In the genomic region with DNA sequence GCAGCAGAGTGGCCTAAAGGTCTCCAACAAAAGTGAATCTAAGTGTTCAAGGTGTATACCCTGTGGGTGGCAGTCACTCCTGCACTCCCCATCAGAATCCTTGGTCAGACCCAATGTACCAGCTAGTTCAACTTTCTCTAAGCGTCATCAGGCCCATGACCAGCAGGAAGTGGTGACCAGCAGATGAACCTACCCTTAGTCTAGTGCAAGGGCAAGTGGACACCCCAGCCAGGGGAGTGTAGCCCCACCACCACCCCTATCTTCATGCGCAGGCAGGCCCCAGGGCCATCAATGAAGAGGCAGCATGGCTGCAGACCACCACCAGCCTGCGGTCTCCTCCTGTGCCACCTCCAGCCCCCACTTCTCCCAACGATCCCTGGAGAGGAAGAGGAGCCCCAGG, we compare ENCODE assay signal across 16 cellular contexts.
"Had no signal": no experiment of that assay in that cellular context is flagged by ENCODE, and none has a peak within 500 bp of the region (broad histone marks: within the 10 kb centered on the region; RNA-seq: fewer than 3 reads in every experiment).

No MANE protein-coding gene starts in this region.

- FAIRE-seq: bronchial epithelial cell, colon, pancreas had no signal

- H3K27me3 ChIP-seq: ascending aorta, pancreas had no signal

- H3K36me3 ChIP-seq: ascending aorta, pancreas had no signal

- H3K4me1 ChIP-seq: ascending aorta, pancreas had no signal

- H3K4me3 Mint-ChIP-seq: activated CD4-positive, alpha-beta memory T cell treated with anti-CD3 and anti-CD28 coated beads for 36 hours; activated naive CD8-positive, alpha-beta T cell treated with anti-CD3 and anti-CD28 coated beads, Interleukin-2, amount 10 ng/mL, durations not matched to agents 7 days and 5 days; activated T-cell treated with anti-CD3 and anti-CD28 coated beads, Interleukin-2, amount 50 U/mL, for 4 hours; nephron progenitor cell; stimulated activated effector memory CD8-positive, alpha-beta T cell treated with anti-CD3 and anti-CD28 coated beads, Interleukin-12 subunit alpha, Interleukin-12 subunit beta, amount 100 ng/mL, for 72 hours; type B pancreatic cell had no signal

- H3K27ac ChIP-seq: ascending aorta, pancreas had no signal

- DNase-seq: activated CD4-positive, alpha-beta memory T cell treated with anti-CD3 and anti-CD28 coated beads for 36 hours; activated gamma-delta T cell; activated naive CD8-positive, alpha-beta T cell treated with anti-CD3 and anti-CD28 coated beads, Interleukin-2, amount 10 ng/mL, durations not matched to agents 7 days and 5 days; activated T-cell treated with anti-CD3 and anti-CD28 coated beads, Interleukin-2, amount 50 U/mL, for 4 hours; effector CD4-positive, alpha-beta T cell; hippocampal formation; kidney glomerular epithelial cell; mesenchymal stem cell; nephron progenitor cell; pancreas; retina had no signal

- ATAC-seq: activated T-cell treated with anti-CD3 and anti-CD28 coated beads, Interleukin-2, amount 50 U/mL, for 4 hours; stimulated activated effector memory CD8-positive, alpha-beta T cell treated with anti-CD3 and anti-CD28 coated beads, Interleukin-12 subunit alpha, Interleukin-12 subunit beta, amount 100 ng/mL, for 72 hours had no signal

- H3K9me3 Mint-ChIP-seq: activated CD4-positive, alpha-beta memory T cell treated with anti-CD3 and anti-CD28 coated beads for 36 hours; activated naive CD8-positive, alpha-beta T cell treated with anti-CD3 and anti-CD28 coated beads, Interleukin-2, amount 10 ng/mL, durations not matched to agents 7 days and 5 days; activated T-cell treated with anti-CD3 and anti-CD28 coated beads, Interleukin-2, amount 50 U/mL, for 4 hours; stimulated activated effector memory CD8-positive, alpha-beta T cell treated with anti-CD3 and anti-CD28 coated beads, Interleukin-12 subunit alpha, Interleukin-12 subunit beta, amount 100 ng/mL, for 72 hours; type B pancreatic cell had no signal

- H3K9me3 ChIP-seq: ascending aorta, pancreas had no signal

- H3K4me1 Mint-ChIP-seq: nephron progenitor cell; stimulated activated effector memory CD8-positive, alpha-beta T cell treated with anti-CD3 and anti-CD28 coated beads, Interleukin-12 subunit alpha, Interleukin-12 subunit beta, amount 100 ng/mL, for 72 hours had no signal

- H3K36me3 Mint-ChIP-seq: activated CD4-positive, alpha-beta memory T cell treated with anti-CD3 and anti-CD28 coated beads for 36 hours; activated naive CD8-positive, alpha-beta T cell treated with anti-CD3 and anti-CD28 coated beads, Interleukin-2, amount 10 ng/mL, durations not matched to agents 7 days and 5 days; stimulated activated effector memory CD8-positive, alpha-beta T cell treated with anti-CD3 and anti-CD28 coated beads, Interleukin-12 subunit alpha, Interleukin-12 subunit beta, amount 100 ng/mL, for 72 hours; type B pancreatic cell had no signal

- H3K27ac Mint-ChIP-seq: activated CD4-positive, alpha-beta memory T cell treated with anti-CD3 and anti-CD28 coated beads for 36 hours; activated naive CD8-positive, alpha-beta T cell treated with anti-CD3 and anti-CD28 coated beads, Interleukin-2, amount 10 ng/mL, durations not matched to agents 7 days and 5 days; nephron progenitor cell; stimulated activated effector memory CD8-positive, alpha-beta T cell treated with anti-CD3 and anti-CD28 coated beads, Interleukin-12 subunit alpha, Interleukin-12 subunit beta, amount 100 ng/mL, for 72 hours; type B pancreatic cell had no signal

- H3K4me3 ChIP-seq: ascending aorta, pancreas had no signal
